Comparison of ENCODE assay signal across 37 cellular contexts in the genomic region with DNA sequence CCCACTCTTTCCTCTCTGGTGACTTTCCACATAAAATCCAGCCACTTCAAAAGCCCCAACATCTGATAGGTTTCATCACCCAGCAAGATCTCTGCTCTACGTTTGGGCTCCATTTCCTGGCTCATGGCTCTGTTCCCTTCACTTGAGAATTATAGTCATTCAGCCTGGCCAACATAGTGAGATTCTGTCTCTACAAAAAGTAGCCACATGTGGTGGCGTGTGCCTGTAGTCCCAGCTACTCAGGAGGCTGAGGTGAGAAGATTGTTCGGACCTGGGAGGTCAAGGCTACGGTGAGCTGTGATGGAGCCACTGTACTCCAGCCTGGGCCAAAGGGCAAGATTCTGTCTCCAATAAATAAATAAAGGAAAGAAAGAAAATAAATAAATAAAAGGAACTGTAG.
"Had no signal": no experiment of that assay in that cellular context is flagged by ENCODE, and none has a peak within 500 bp of the region (broad histone marks: within the 10 kb centered on the region; RNA-seq: fewer than 3 reads in every experiment).

No MANE protein-coding gene starts in this region.

- H3K36me3 ChIP-seq: adrenal gland, ascending aorta, brain microvascular endothelial cell, breast epithelium, cardiac muscle cell had no signal

- H3K27ac ChIP-seq: adrenal gland, ascending aorta, brain microvascular endothelial cell, breast epithelium, cardiac muscle cell had no signal

- H3K27me3 ChIP-seq: adrenal gland, ascending aorta, brain microvascular endothelial cell, breast epithelium, cardiac muscle cell had no signal

- DNase-seq: activated effector memory CD4-positive, alpha-beta T cell treated with anti-CD3 and anti-CD28 coated beads, Interleukin-2, amount 50 U/mL, for 16 hours; activated effector memory CD4-positive, alpha-beta T cell treated with Interleukin-2 at 50 U/mL for 16 hours; activated gamma-delta T cell; activated gamma-delta T cell treated with Interleukin-2 at 50 U/mL for 16 hours; activated naive CD4-positive, alpha-beta T cell; activated naive CD4-positive, alpha-beta T cell treated with anti-CD3 and anti-CD28 coated beads for 36 hours; activated naive CD4-positive, alpha-beta T cell treated with anti-CD3 and anti-CD28 coated beads, Interleukin-2, amount 10 ng/mL, durations not matched to agents 7 days and 5 days; activated naive CD4-positive, alpha-beta T cell treated with anti-CD3 and anti-CD28 coated beads, Interleukin-2, amount 50 U/mL, for 16 hours; activated naive CD4-positive, alpha-beta T cell treated with Interleukin-2 at 50 U/mL for 16 hours; activated naive CD8-positive, alpha-beta T cell treated with anti-CD3 and anti-CD28 coated beads for 36 hours; activated naive CD8-positive, alpha-beta T cell treated with anti-CD3 and anti-CD28 coated beads, Interleukin-2, amount 10 ng/mL, durations not matched to agents 7 days and 5 days; activated naive CD8-positive, alpha-beta T cell treated with anti-CD3 and anti-CD28 coated beads, Interleukin-2, amount 50 U/mL, for 24 hours; activated T-cell treated with anti-CD3 and anti-CD28 coated beads, Interleukin-2, amount 50 U/mL, for 1 hour; activated T-cell treated with anti-CD3 and anti-CD28 coated beads, Interleukin-2, amount 50 U/mL, for 24 hours; activated T-cell treated with anti-CD3 and anti-CD28 coated beads, Interleukin-2, amount 50 U/mL, for 4 hours; activated T-cell treated with anti-CD3 and anti-CD28 coated beads, Interleukin-2, amount 50 U/mL, for 48 hours; activated T-cell treated with anti-CD3 and anti-CD28 coated beads, Interleukin-2, amount 50 U/mL, for 72 hours; adrenal gland; amniotic stem cell; amygdala; anterior cingulate cortex; aorta; brain microvascular endothelial cell; caudate nucleus; central memory CD4-positive, alpha-beta T cell; cerebellar nuclear complex had no signal

- H3K27ac Mint-ChIP-seq: activated naive CD4-positive, alpha-beta T cell treated with anti-CD3 and anti-CD28 coated beads for 36 hours; activated naive CD4-positive, alpha-beta T cell treated with anti-CD3 and anti-CD28 coated beads, Interleukin-2, amount 10 ng/mL, durations not matched to agents 7 days and 5 days; activated naive CD4-positive, alpha-beta T cell treated with anti-CD3 and anti-CD28 coated beads, Interleukin-2, amount 50 U/mL, for 24 hours; activated naive CD4-positive, alpha-beta T cell treated with anti-CD3 and anti-CD28 coated beads, Interleukin-2, amount 50 U/mL, for 72 hours; activated naive CD8-positive, alpha-beta T cell; activated naive CD8-positive, alpha-beta T cell treated with anti-CD3 and anti-CD28 coated beads for 36 hours; activated naive CD8-positive, alpha-beta T cell treated with anti-CD3 and anti-CD28 coated beads, Interleukin-2, amount 10 ng/mL, durations not matched to agents 7 days and 5 days; activated naive CD8-positive, alpha-beta T cell treated with anti-CD3 and anti-CD28 coated beads, Interleukin-2, amount 50 U/mL, for 24 hours; activated T-cell treated with anti-CD3 and anti-CD28 coated beads, Interleukin-2, amount 50 U/mL, for 24 hours; activated T-cell treated with anti-CD3 and anti-CD28 coated beads, Interleukin-2, amount 50 U/mL, for 72 hours; activated T-helper 1 cell treated with anti-CD3 and anti-CD28 coated beads, Interleukin-12 subunit alpha, Interleukin-12 subunit beta, Interleukin-2, Interleukin-4 antibody, amounts not matched to agents 30 ng/mL and 10 ng/mL and 1 ng/mL, durations not matched to agents 14 hours and 24 hours and 36 hours; activated T-helper 17 cell treated with anti-CD3 and anti-CD28 coated beads, Interleukin-2, amount 50 U/mL, for 72 hours; activated T-helper 2 cell treated with anti-CD3 and anti-CD28 coated beads, Interferon-gamma antibody, Interleukin-2, Interleukin-4, amounts not matched to agents 10 μg/mL and 5 μg/mL and 100 μg/mL, durations not matched to agents 14 hours and 24 hours and 36 hours had no signal

- FAIRE-seq: astrocyte had no signal

- H3K4me1 ChIP-seq: adrenal gland, ascending aorta, breast epithelium had no signal

- H3K4me1 Mint-ChIP-seq: activated naive CD4-positive, alpha-beta T cell treated with anti-CD3 and anti-CD28 coated beads, Interleukin-2, amount 10 ng/mL, durations not matched to agents 7 days and 5 days; activated naive CD4-positive, alpha-beta T cell treated with anti-CD3 and anti-CD28 coated beads, Interleukin-2, amount 50 U/mL, for 24 hours; activated naive CD8-positive, alpha-beta T cell treated with anti-CD3 and anti-CD28 coated beads for 36 hours; activated naive CD8-positive, alpha-beta T cell treated with anti-CD3 and anti-CD28 coated beads, Interleukin-2, amount 50 U/mL, for 24 hours; activated T-helper 17 cell treated with anti-CD3 and anti-CD28 coated beads, Interleukin-2, amount 50 U/mL, for 72 hours; brain had no signal

- ATAC-seq: activated naive CD4-positive, alpha-beta T cell treated with anti-CD3 and anti-CD28 coated beads, Interleukin-2, amount 50 U/mL, for 72 hours; activated naive CD8-positive, alpha-beta T cell treated with anti-CD3 and anti-CD28 coated beads, Interleukin-2, amount 50 U/mL, for 24 hours; activated T-cell treated with anti-CD3 and anti-CD28 coated beads, Interleukin-2, amount 50 U/mL, for 4 hours; activated T-cell treated with anti-CD3 and anti-CD28 coated beads, Interleukin-2, amount 50 U/mL, for 72 hours; activated T-helper 17 cell treated with anti-CD3 and anti-CD28 coated beads, Interleukin-2, amount 50 U/mL, for 72 hours had no signal

- H3K4me3 ChIP-seq: adrenal gland, ascending aorta, breast epithelium, cardiac muscle cell had no signal

- H3K9me3 ChIP-seq: adrenal gland, ascending aorta, breast epithelium had no signal

- H3K36me3 Mint-ChIP-seq: activated naive CD4-positive, alpha-beta T cell treated with anti-CD3 and anti-CD28 coated beads, Interleukin-2, amount 10 ng/mL, durations not matched to agents 7 days and 5 days; activated naive CD4-positive, alpha-beta T cell treated with anti-CD3 and anti-CD28 coated beads, Interleukin-2, amount 50 U/mL, for 24 hours; activated naive CD4-positive, alpha-beta T cell treated with anti-CD3 and anti-CD28 coated beads, Interleukin-2, amount 50 U/mL, for 72 hours; activated naive CD8-positive, alpha-beta T cell; activated naive CD8-positive, alpha-beta T cell treated with anti-CD3 and anti-CD28 coated beads for 36 hours; activated naive CD8-positive, alpha-beta T cell treated with anti-CD3 and anti-CD28 coated beads, Interleukin-2, amount 10 ng/mL, durations not matched to agents 7 days and 5 days; brain had no signal

- H3K27me3 Mint-ChIP-seq: activated naive CD4-positive, alpha-beta T cell treated with anti-CD3 and anti-CD28 coated beads, Interleukin-2, amount 10 ng/mL, durations not matched to agents 7 days and 5 days; activated naive CD4-positive, alpha-beta T cell treated with anti-CD3 and anti-CD28 coated beads, Interleukin-2, amount 50 U/mL, for 24 hours; activated naive CD8-positive, alpha-beta T cell; activated naive CD8-positive, alpha-beta T cell treated with anti-CD3 and anti-CD28 coated beads for 36 hours; activated T-helper 17 cell treated with anti-CD3 and anti-CD28 coated beads, Interleukin-2, amount 50 U/mL, for 72 hours had no signal

- H3K9me3 Mint-ChIP-seq: activated naive CD4-positive, alpha-beta T cell treated with anti-CD3 and anti-CD28 coated beads for 36 hours; activated naive CD4-positive, alpha-beta T cell treated with anti-CD3 and anti-CD28 coated beads, Interleukin-2, amount 10 ng/mL, durations not matched to agents 7 days and 5 days; activated naive CD4-positive, alpha-beta T cell treated with anti-CD3 and anti-CD28 coated beads, Interleukin-2, amount 50 U/mL, for 24 hours; activated naive CD4-positive, alpha-beta T cell treated with anti-CD3 and anti-CD28 coated beads, Interleukin-2, amount 50 U/mL, for 72 hours; activated naive CD8-positive, alpha-beta T cell treated with anti-CD3 and anti-CD28 coated beads for 36 hours; activated naive CD8-positive, alpha-beta T cell treated with anti-CD3 and anti-CD28 coated beads, Interleukin-2, amount 10 ng/mL, durations not matched to agents 7 days and 5 days; activated naive CD8-positive, alpha-beta T cell treated with anti-CD3 and anti-CD28 coated beads, Interleukin-2, amount 50 U/mL, for 24 hours; activated T-cell treated with anti-CD3 and anti-CD28 coated beads, Interleukin-2, amount 50 U/mL, for 24 hours; activated T-cell treated with anti-CD3 and anti-CD28 coated beads, Interleukin-2, amount 50 U/mL, for 4 hours; activated T-cell treated with anti-CD3 and anti-CD28 coated beads, Interleukin-2, amount 50 U/mL, for 72 hours; activated T-helper 1 cell treated with anti-CD3 and anti-CD28 coated beads, Interleukin-12 subunit alpha, Interleukin-12 subunit beta, Interleukin-2, Interleukin-4 antibody, amounts not matched to agents 30 ng/mL and 10 ng/mL and 1 ng/mL, durations not matched to agents 14 hours and 24 hours and 36 hours; activated T-helper 2 cell treated with anti-CD3 and anti-CD28 coated beads, Interferon-gamma antibody, Interleukin-2, Interleukin-4, amounts not matched to agents 10 μg/mL and 5 μg/mL and 100 μg/mL, durations not matched to agents 14 hours and 24 hours and 36 hours; brain had no signal

- H3K4me3 Mint-ChIP-seq: activated naive CD4-positive, alpha-beta T cell treated with anti-CD3 and anti-CD28 coated beads for 36 hours; activated naive CD4-positive, alpha-beta T cell treated with anti-CD3 and anti-CD28 coated beads, Interleukin-2, amount 10 ng/mL, durations not matched to agents 7 days and 5 days; activated naive CD4-positive, alpha-beta T cell treated with anti-CD3 and anti-CD28 coated beads, Interleukin-2, amount 50 U/mL, for 24 hours; activated naive CD8-positive, alpha-beta T cell; activated naive CD8-positive, alpha-beta T cell treated with anti-CD3 and anti-CD28 coated beads for 36 hours; activated naive CD8-positive, alpha-beta T cell treated with anti-CD3 and anti-CD28 coated beads, Interleukin-2, amount 10 ng/mL, durations not matched to agents 7 days and 5 days; activated naive CD8-positive, alpha-beta T cell treated with anti-CD3 and anti-CD28 coated beads, Interleukin-2, amount 50 U/mL, for 24 hours; activated T-cell treated with anti-CD3 and anti-CD28 coated beads, Interleukin-2, amount 50 U/mL, for 24 hours; activated T-cell treated with anti-CD3 and anti-CD28 coated beads, Interleukin-2, amount 50 U/mL, for 4 hours; activated T-cell treated with anti-CD3 and anti-CD28 coated beads, Interleukin-2, amount 50 U/mL, for 72 hours; activated T-helper 1 cell treated with anti-CD3 and anti-CD28 coated beads, Interleukin-12 subunit alpha, Interleukin-12 subunit beta, Interleukin-2, Interleukin-4 antibody, amounts not matched to agents 30 ng/mL and 10 ng/mL and 1 ng/mL, durations not matched to agents 14 hours and 24 hours and 36 hours; activated T-helper 17 cell treated with anti-CD3 and anti-CD28 coated beads, Interleukin-2, amount 50 U/mL, for 72 hours had no signal
